1 cellular context compared by ENCODE assay signal in the genomic region with DNA sequence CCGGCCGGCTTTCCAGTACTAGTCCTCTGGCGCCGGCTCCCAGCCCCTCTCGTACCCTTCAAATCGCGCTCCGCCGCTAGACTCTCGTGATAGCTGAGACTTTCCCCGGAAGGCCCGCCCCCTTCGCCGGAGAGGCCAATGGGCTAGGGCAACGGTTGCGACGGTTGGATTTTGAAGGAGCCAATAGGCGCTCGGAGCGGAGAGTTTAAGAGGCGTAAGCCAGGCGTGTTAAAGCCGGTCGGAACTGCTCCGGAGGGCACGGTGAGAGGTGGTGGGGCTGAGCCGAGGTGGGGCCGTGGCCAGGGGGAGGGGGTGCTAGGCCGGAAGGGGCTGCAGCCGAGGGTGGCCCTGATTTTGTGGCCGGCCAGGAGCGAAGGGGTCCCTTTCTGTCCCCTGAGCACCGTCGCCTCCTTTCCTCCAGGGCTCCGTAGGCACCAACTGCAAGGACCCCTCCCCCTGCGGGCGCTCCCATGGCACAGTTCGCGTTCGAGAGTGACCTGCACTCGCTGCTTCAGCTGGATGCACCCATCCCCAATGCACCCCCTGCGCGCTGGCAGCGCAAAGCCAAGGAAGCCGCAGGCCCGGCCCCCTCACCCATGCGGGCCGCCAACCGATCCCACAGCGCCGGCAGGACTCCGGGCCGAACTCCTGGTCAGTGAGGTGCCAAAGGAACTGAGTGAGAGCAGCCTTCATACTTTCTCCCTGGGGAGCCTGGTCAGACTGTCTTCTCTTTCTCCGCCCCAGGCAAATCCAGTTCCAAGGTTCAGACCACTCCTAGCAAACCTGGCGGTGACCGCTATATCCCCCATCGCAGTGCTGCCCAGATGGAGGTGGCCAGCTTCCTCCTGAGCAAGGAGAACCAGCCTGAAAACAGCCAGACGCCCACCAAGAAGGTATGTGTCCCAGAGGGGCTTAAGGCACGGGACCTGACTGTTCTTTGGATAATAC.
TF ChIP-seq lines count a peak whose summit lies in the region.

Gene CDC20, plus strand, starts transcription at position 236 of the 948 bp plus-strand sequence. Its CDS starts 235 bp downstream, at position 471.

TF ChIP-seq in GM23338, 12 proteins besides CTCF, POLR2A, EP300 and RAD21 (continued from another document):
- TF ChIP-seq ETS1 (IDR thresholded peaks at IDR 0.05) (peak; percentile 32; the same call in 1 of the 2 replicates), EZH2 (IDR thresholded peaks at IDR 0.05; ENCODE audit: low read depth, unreplicated experiment) (no peak), POLR2AphosphoS5 (IDR thresholded peaks at IDR 0.05; ENCODE audit: low read depth) (peak; percentile 98)
